In the genomic region with DNA sequence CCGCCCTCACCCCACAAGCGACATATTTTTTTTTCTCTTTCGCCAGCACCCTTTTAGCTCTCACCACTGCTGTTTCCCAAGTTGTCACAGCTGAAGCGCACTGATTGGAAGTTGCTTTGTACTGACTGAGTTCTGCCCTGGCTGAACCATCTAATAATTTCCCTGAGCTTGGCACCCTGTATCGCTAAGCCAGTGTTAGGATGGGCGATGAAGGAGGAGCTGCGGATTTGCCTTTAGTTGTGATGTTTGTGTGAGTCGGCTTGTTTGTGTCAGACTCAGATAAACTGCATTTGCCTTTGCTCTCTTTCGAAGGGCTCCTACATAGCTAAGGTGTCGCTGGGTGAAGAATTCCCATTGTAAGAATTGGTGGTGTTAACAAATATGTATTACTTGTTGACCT, we compare ENCODE assay signal across 8 cellular contexts. TPM values are rescaled to one million over a fixed set of nuclear protein-coding genes. Genes with fewer than 3 reads are reported as not detected.
DNase-seq lines count a peak whose midpoint lies in the region; ATAC-seq, FAIRE-seq and TF ChIP-seq lines count a peak whose summit lies in the region.

No MANE protein-coding gene starts in this region.

- H3K4me2 ChIP-seq in astrocyte (ENCODE audit: low read length): peak overlapping the region; percentile 99

- TF ChIP-seq POLR2A in right lobe of liver (IDR thresholded peaks at IDR 0.05): no peak
- no peak for TF ChIP-seq POLR2A in thyroid gland (IDR thresholded peaks at IDR 0.05)

- H3K27me3 ChIP-seq in astrocyte (ENCODE audit: insufficient read depth, low read length) (peaks cover 5% of the 10 kb centered on the region), right lobe of liver (no peaks in the 10 kb centered on the region), thyroid gland (no peaks in the 10 kb centered on the region)

- H3K4me3 ChIP-seq in astrocyte (ENCODE audit: insufficient read depth, low read depth, low read length) (peak overlapping the region; percentile 65), right lobe of liver (peak overlapping the region; percentile 71 to 86 (median 82)), thyroid gland (replicated peaks in 1 of 3) (peak overlapping the region; percentile 17 to 70 (median 48))

- H4K20me1 ChIP-seq in astrocyte (ENCODE audit: insufficient read depth, low read length): peaks cover 5% of the 10 kb centered on the region

- no peak overlapping the region for H3K27ac Mint-ChIP-seq in activated naive CD4-positive, alpha-beta T cell treated with anti-CD3 and anti-CD28 coated beads for 36 hours
- peak overlapping the region; percentile 4 for H3K27ac Mint-ChIP-seq in astrocyte (ENCODE audit: unreplicated experiment)

- H3K36me3 ChIP-seq in astrocyte (ENCODE audit: insufficient read depth, low read length) (no peaks in the 10 kb centered on the region), right lobe of liver (no peaks in the 10 kb centered on the region), thyroid gland (no peaks in the 10 kb centered on the region)

- ATAC-seq in right lobe of liver (peak in 3 of 4 donors; percentile 3 to 22 (median 6)), GM21390 (IDR thresholded peaks at IDR 0.05; ENCODE audit: unreplicated experiment) (no peak)

- TF ChIP-seq CTCF in astrocyte (IDR thresholded peaks at IDR 0.05; ENCODE audit: insufficient read depth, low read depth, low read length) (no peak), right lobe of liver (IDR thresholded peaks at IDR 0.05) (no peak), thyroid gland (IDR thresholded peaks at IDR 0.05) (no peak)

- CTCF ChIA-PET in activated naive CD4-positive, alpha-beta T cell treated with anti-CD3 and anti-CD28 coated beads for 36 hours (lab: Charles Lee): interaction anchor here (0.7 to 2.3 kb wide), 22 partner anchors 8 to 220 kb away, joined by 3 to 8 read pairs (median 4); no protein-coding TSS in a partner anchor

- H3K4me1 Mint-ChIP-seq in activated naive CD4-positive, alpha-beta T cell treated with anti-CD3 and anti-CD28 coated beads for 36 hours (ENCODE audit: low read depth): peaks cover 54% of the 10 kb centered on the region
- peaks cover 2% of the 10 kb centered on the region for H3K4me1 Mint-ChIP-seq in astrocyte (ENCODE audit: low read depth, unreplicated experiment)

- peak overlapping the region; percentile 80 for H3K4me3 Mint-ChIP-seq in activated naive CD4-positive, alpha-beta T cell treated with anti-CD3 and anti-CD28 coated beads for 36 hours
- H3K4me3 Mint-ChIP-seq in astrocyte (ENCODE audit: unreplicated experiment): peak overlapping the region; percentile 90

- no peak for DNase-seq in activated naive CD4-positive, alpha-beta T cell treated with anti-CD3 and anti-CD28 coated beads for 36 hours
- DNase-seq in activated naive CD4-positive, alpha-beta T cell (lab: John Stamatoyannopoulos, UW): no peak
- DNase-seq in astrocyte (ENCODE audit: low read depth) (no peak), right lobe of liver (no peak), thyroid gland (no peak), MV-4-11 (lab: John Stamatoyannopoulos, UW) (no peak), GM19238 (ENCODE audit: insufficient read length, low spot score) (no peak)

- peaks cover 17% of the 10 kb centered on the region for H3K4me1 ChIP-seq in astrocyte (ENCODE audit: insufficient read depth, low read length)
- H3K4me1 ChIP-seq in right lobe of liver: peaks cover 0 to 17% (median 8%) of the 10 kb centered on the region in 4 donors
- H3K4me1 ChIP-seq in thyroid gland: peaks cover 23 to 27% of the 10 kb centered on the region in 2 donors

- intact Hi-C loops in activated naive CD4-positive, alpha-beta T cell treated with anti-CD3 and anti-CD28 coated beads for 36 hours (cut with micrococcal nuclease): loop anchor here (1.0 to 5.0 kb wide), 4 partner anchors 117 to 933 kb away; no protein-coding TSS in a partner anchor
- intact Hi-C loops in right lobe of liver (cut with DNase I): no loop called here
- intact Hi-C loops in thyroid gland (cut with DNase I): loop anchor here (10.0 kb wide), 1 partner anchor 223 kb away; no protein-coding TSS in a partner anchor

- H3K27ac ChIP-seq in astrocyte (ENCODE audit: low read depth, low read length): no peak overlapping the region
- H3K27ac ChIP-seq in right lobe of liver: peak overlapping the region in 2 of 3 donors; percentile 75 to 84
- peak overlapping the region in 1 of 3 donors; percentile 69 for H3K27ac ChIP-seq in thyroid gland

- no peaks in the 10 kb centered on the region for H3K9me3 ChIP-seq in astrocyte (ENCODE audit: insufficient read depth, low read depth, low read length)
- no peaks in the 10 kb centered on the region for H3K9me3 ChIP-seq in right lobe of liver
- no peaks in the 10 kb centered on the region for H3K9me3 ChIP-seq in thyroid gland

- WGBS in right lobe of liver (ENCODE audit: insufficient coverage, low coverage, low lambda C conversion rate, missing lambda C conversion rate): 44% methylated on average over 10 of the region's 10 CpGs
- WGBS in thyroid gland, 2 donors: 77 to 80% methylated on average over 10 of the region's 10 CpGs

- no peaks in the 10 kb centered on the region for H3K9me3 Mint-ChIP-seq in activated naive CD4-positive, alpha-beta T cell treated with anti-CD3 and anti-CD28 coated beads for 36 hours
- no peaks in the 10 kb centered on the region for H3K9me3 Mint-ChIP-seq in astrocyte (ENCODE audit: unreplicated experiment)

- peak overlapping the region; percentile 95 for H2AFZ ChIP-seq in astrocyte (ENCODE audit: low read depth, low read length)

- FAIRE-seq in astrocyte (lab: Jason Lieb, UNC): no peak

- H3K27me3 Mint-ChIP-seq in activated naive CD4-positive, alpha-beta T cell treated with anti-CD3 and anti-CD28 coated beads for 36 hours (ENCODE audit: low read depth): no peaks in the 10 kb centered on the region
- no peaks in the 10 kb centered on the region for H3K27me3 Mint-ChIP-seq in astrocyte (ENCODE audit: low read depth, unreplicated experiment)

- no peaks in the 10 kb centered on the region for H3K36me3 Mint-ChIP-seq in activated naive CD4-positive, alpha-beta T cell treated with anti-CD3 and anti-CD28 coated beads for 36 hours (ENCODE audit: low read depth)
- H3K36me3 Mint-ChIP-seq in astrocyte (ENCODE audit: low read depth, unreplicated experiment): peaks cover 5% of the 10 kb centered on the region

- peak overlapping the region; percentile 72 for H3K9ac ChIP-seq in astrocyte (ENCODE audit: low read length)

- H3K79me2 ChIP-seq in astrocyte (ENCODE audit: insufficient read depth, low read length): peaks cover 3% of the 10 kb centered on the region

RNA-seq across cellular contexts. Expression of gene ATXN7L1, which starts 1.3 kb away (rescaled TPM):
- 1 to 10 TPM; 8.8 to 9.2 TPM for total RNA-seq in activated naive CD4-positive, alpha-beta T cell treated with anti-CD3 and anti-CD28 coated beads for 36 hours
- total RNA-seq in astrocyte: 7.1 and 7.6 TPM in 2 replicates
- 10 to 100 TPM in 3 of 6 experiments, 1 to 10 TPM in 3; 7.1 to 15.7 (median 11.0) TPM for total RNA-seq in right lobe of liver
- 10 to 100 TPM; 21.8 to 24.4 (median 22.8) TPM for total RNA-seq in thyroid gland

Comparison
In these comparisons a context has a peak if more than half of its experiments do, and no peak if none do; other contexts are left out.
1. intact Hi-C loops: an anchor here in activated naive CD4-positive, alpha-beta T cell treated with anti-CD3 and anti-CD28 coated beads for 36 hours (1.0 to 5.0 kb wide) and thyroid gland (10.0 kb wide); none called in right lobe of liver.